ENCODE assay signal across 9 cellular contexts in genomic region chr11:62540804-62541671, GRCh38. TPM values are rescaled to one million over a fixed set of nuclear protein-coding genes. Genes with fewer than 3 reads are reported as not detected.
DNase-seq lines count a peak whose midpoint lies in the region; ATAC-seq and TF ChIP-seq lines count a peak whose summit lies in the region.
"Had no signal": no experiment of that assay in that cellular context is flagged by ENCODE, and none has a peak within 500 bp of the region (broad histone marks: within the 10 kb centered on the region; RNA-seq: fewer than 3 reads in every experiment).

No MANE protein-coding gene starts in this region.

- H3K4me1 ChIP-seq in gastrocnemius medialis = peaks cover 67 to 80% of the 10 kb centered on the region in 2 donors

- intact Hi-C loops in gastrocnemius medialis (cut with DNase I; ENCODE audit: low total_unique reads) = loop anchor here (5.0 kb wide), 1 partner anchor 61 kb away; the partner anchor contains the start of gene MTA2

- peak overlapping the region; percentile 76 to 95 (median 90) for H3K4me3 ChIP-seq in gastrocnemius medialis

- in situ Hi-C loops in gastrocnemius medialis (cut with MboI; ENCODE audit: low sequenced_read_pairs in 4 of 4) = loop anchor here in 1 of 4 donors (25.0 kb wide), 1 partner anchor 129 kb away; the partner anchor contains the start of gene SCGB1A1

- CTCF ChIA-PET in RWPE1 (lab: Yijun Ruan, JAX) = interaction anchor here (0.6 to 4.8 kb wide), 5 partner anchors 33 to 146 kb away, joined by 4 to 33 read pairs (median 7); no protein-coding TSS in a partner anchor

- H3K27me3 ChIP-seq in gastrocnemius medialis = no peaks in the 10 kb centered on the region

- TF ChIP-seq POLR2A in gastrocnemius medialis (IDR thresholded peaks at IDR 0.05) = no peak

- no peak for TF ChIP-seq CTCF in RWPE1 (conservative IDR thresholded peaks at IDR 0.05; ENCODE audit: low read depth)
- no peak for TF ChIP-seq CTCF in gastrocnemius medialis (IDR thresholded peaks at IDR 0.05 in 4 of 5, conservative IDR thresholded peaks at IDR 0.05 in 1 of 5)

- no peaks in the 10 kb centered on the region for H3K9me3 ChIP-seq in gastrocnemius medialis

- ATAC-seq in HG02763 (IDR thresholded peaks at IDR 0.05; ENCODE audit: unreplicated experiment) (peak; percentile 35), gastrocnemius medialis (no peak)

- H3K27ac ChIP-seq in RWPE1 = peak overlapping the region; percentile 100
- H3K27ac ChIP-seq in epithelial cell of prostate = peak overlapping the region; percentile 98
- H3K27ac ChIP-seq in gastrocnemius medialis = peak overlapping the region; percentile 97 to 100 (median 100)
- H3K27ac ChIP-seq: 22Rv1 had no signal

- peaks cover 0 to 2% of the 10 kb centered on the region in 2 donors for H3K36me3 ChIP-seq in gastrocnemius medialis

- DNase-seq in NCI-H510A treated with DMSO at 0.1 percent for 48 hours (lab: John Stamatoyannopoulos, UW) = peak; percentile 14
- DNase-seq in NCI-H510A (lab: John Stamatoyannopoulos, UW) = no peak
- DNase-seq in RWPE1 (ENCODE audit: low spot score) = no peak
- DNase-seq in epithelial cell of prostate (ENCODE audit: low read depth, low spot score) = no peak
- peak in 1 of 2 donors; percentile 44 for DNase-seq in gastrocnemius medialis
- DNase-seq in NCI-H2029 treated with DMSO at 0.1 percent for 48 hours (lab: John Stamatoyannopoulos, UW) = no peak
- no peak for DNase-seq in NK-92 (lab: John Stamatoyannopoulos, UW; ENCODE audit: unreplicated experiment)

- POLR2A ChIA-PET in RWPE1 (lab: Yijun Ruan, JAX; ENCODE audit: low non-redundant PET) = no interaction called here

RNA-seq across cellular contexts. Expression of gene AHNAK, which starts 5.6 kb away (rescaled TPM):
- total RNA-seq in gastrocnemius medialis = 1,000 to 10,000 TPM in 1 of 4 donors, 100 to 1,000 TPM in 3; 374 to 1,261 (median 571) TPM

RNA-seq across cellular contexts. Expression of gene EEF1G, which starts 32.7 kb away (rescaled TPM):
- total RNA-seq in gastrocnemius medialis = 1,000 to 10,000 TPM; 1,797 to 2,946 (median 1,897) TPM

RNA-seq across cellular contexts. Expression of gene TUT1, which starts 50.3 kb away (rescaled TPM):
- 10 to 100 TPM in 3 of 4 donors, 1 to 10 TPM in 1; 7.8 to 15.7 (median 11.7) TPM for total RNA-seq in gastrocnemius medialis
